ENCODE assay signal across 1 cellular context in the genomic region with DNA sequence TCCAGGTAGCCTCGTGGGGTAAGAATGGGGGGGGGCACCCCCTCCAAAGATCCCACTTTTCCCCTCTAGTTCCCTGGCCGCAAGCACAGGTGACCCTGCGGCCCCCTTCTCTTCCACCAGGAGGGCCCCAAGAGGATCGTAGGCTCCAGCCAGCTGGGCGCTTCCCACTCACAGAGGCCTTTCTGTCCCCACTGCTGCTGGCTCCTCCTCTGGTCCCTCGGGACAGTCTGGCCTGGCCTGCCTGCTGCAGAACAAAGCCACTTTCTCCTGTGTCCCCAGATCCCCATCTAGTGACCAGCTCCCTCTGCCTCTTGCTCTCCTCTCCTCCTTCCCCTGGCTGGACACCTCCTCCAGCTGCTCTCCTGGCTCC.
TF ChIP-seq lines count a peak whose summit lies in the region.

No MANE protein-coding gene starts in this region.

TF ChIP-seq in GM12878, 131 proteins besides CTCF, POLR2A, EP300 and RAD21:
- peak; percentile 82 for TF ChIP-seq MEF2B (IDR thresholded peaks at IDR 0.05; ENCODE audit: partially characterized antibody, poor library complexity, severe bottlenecking)
- TF ChIP-seq HDGF (IDR thresholded peaks at IDR 0.05): peak; percentile 17; the same call in 1 of the 2 replicates
- peak; percentile 9; the same call in 1 of the 2 replicates for TF ChIP-seq GATAD2B (conservative IDR thresholded peaks at IDR 0.05; ENCODE audit: low read depth)
- TF ChIP-seq, protein P1, sequence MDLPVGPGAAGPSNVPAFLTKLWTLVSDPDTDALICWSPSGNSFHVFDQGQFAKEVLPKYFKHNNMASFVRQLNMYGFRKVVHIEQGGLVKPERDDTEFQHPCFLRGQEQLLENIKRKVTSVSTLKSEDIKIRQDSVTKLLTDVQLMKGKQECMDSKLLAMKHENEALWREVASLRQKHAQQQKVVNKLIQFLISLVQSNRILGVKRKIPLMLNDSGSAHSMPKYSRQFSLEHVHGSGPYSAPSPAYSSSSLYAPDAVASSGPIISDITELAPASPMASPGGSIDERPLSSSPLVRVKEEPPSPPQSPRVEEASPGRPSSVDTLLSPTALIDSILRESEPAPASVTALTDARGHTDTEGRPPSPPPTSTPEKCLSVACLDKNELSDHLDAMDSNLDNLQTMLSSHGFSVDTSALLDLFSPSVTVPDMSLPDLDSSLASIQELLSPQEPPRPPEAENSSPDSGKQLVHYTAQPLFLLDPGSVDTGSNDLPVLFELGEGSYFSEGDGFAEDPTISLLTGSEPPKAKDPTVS (IDR thresholded peaks at IDR 0.05; ENCODE audit: low read depth, low read length): no peak
- TF ChIP-seq BHLHE40 (IDR thresholded peaks at IDR 0.05; ENCODE audit: borderline replicate concordance in 1 of 2, low read depth in 2 of 2, low read length in 1 of 2): no peak
